1 cellular context compared by ENCODE assay signal in genomic region chr19:51986309-51987291, GRCh38.
A peak's percentile ranks its signal among the peaks of the same experiment; 100 is the strongest.
TF ChIP-seq lines count a peak whose summit lies in the region.

TSS of gene ZNF350 (minus strand) at chr19:51986840. CDS start at chr19:51974360, 12,480 bp downstream.

TF ChIP-seq in HepG2, 621 proteins besides CTCF, POLR2A, EP300 and RAD21 (continued from another document and continues in another):
- TF ChIP-seq FOXP4 (CRISPR knock-in tag; IDR thresholded peaks at IDR 0.05), result peak; percentile 70; the same call in 1 of the 2 replicates
- TF ChIP-seq TCF7L2 (IDR thresholded peaks at IDR 0.05; ENCODE audit: low read depth, low read length), result no peak
- peak; percentile 59; the same call in 1 of the 2 replicates for TF ChIP-seq TFDP1 (CRISPR knock-in tag; IDR thresholded peaks at IDR 0.05; ENCODE audit: borderline replicate concordance)
- no peak for TF ChIP-seq ZFP41 (CRISPR knock-in tag; IDR thresholded peaks at IDR 0.05; ENCODE audit: borderline replicate concordance)
- no peak for TF ChIP-seq U2AF2 (IDR thresholded peaks at IDR 0.05; ENCODE audit: low read depth, low read length)
- no peak for TF ChIP-seq ATF5 (CRISPR knock-in tag; IDR thresholded peaks at IDR 0.05; ENCODE audit: low read depth)
- TF ChIP-seq ARHGAP35 (CRISPR knock-in tag; IDR thresholded peaks at IDR 0.05; ENCODE audit: borderline replicate concordance), result 0 out of 2 replicates have a peak, but pooled peaks have one; percentile 63
- peak; percentile 87; the same call in 1 of the 2 replicates for TF ChIP-seq CBX5 (CRISPR knock-in tag; IDR thresholded peaks at IDR 0.05; ENCODE audit: borderline replicate concordance)
- TF ChIP-seq SRSF9 (IDR thresholded peaks at IDR 0.05; ENCODE audit: borderline replicate concordance, insufficient read depth, low read depth, low read length, poor library complexity, severe bottlenecking), result no peak
- no peak for TF ChIP-seq HNRNPL (IDR thresholded peaks at IDR 0.05; ENCODE audit: low read depth, low read length)
- no peak for TF ChIP-seq GABPA (IDR thresholded peaks at IDR 0.05; ENCODE audit: low read depth, low read length)
- peak; percentile 85 for TF ChIP-seq GABPA (CRISPR knock-in tag; IDR thresholded peaks at IDR 0.05; ENCODE audit: low read depth)
- TF ChIP-seq ZNF83 (CRISPR knock-in tag; IDR thresholded peaks at IDR 0.05; ENCODE audit: borderline replicate concordance), result no peak
- no peak for TF ChIP-seq REXO4 (CRISPR knock-in tag; IDR thresholded peaks at IDR 0.05; ENCODE audit: borderline replicate concordance)
- no peak for TF ChIP-seq CCAR2 (optimal IDR thresholded peaks at IDR 0.05; ENCODE audit: low read depth, low read length)
- peak; percentile 89 for TF ChIP-seq KMT2A (CRISPR knock-in tag; IDR thresholded peaks at IDR 0.05)
- TF ChIP-seq GMEB1 (CRISPR knock-in tag; IDR thresholded peaks at IDR 0.05; ENCODE audit: borderline replicate concordance), result peak; percentile 74; the same call in 1 of the 2 replicates
- no peak for TF ChIP-seq ZNF18 (CRISPR knock-in tag; IDR thresholded peaks at IDR 0.05; ENCODE audit: insufficient replicate concordance)
- no peak for TF ChIP-seq KLF12 (CRISPR knock-in tag; IDR thresholded peaks at IDR 0.05; ENCODE audit: borderline replicate concordance)
- TF ChIP-seq ZNF562 (CRISPR knock-in tag; IDR thresholded peaks at IDR 0.05; ENCODE audit: borderline replicate concordance), result no peak
- no peak for TF ChIP-seq ZNF337 (CRISPR knock-in tag; IDR thresholded peaks at IDR 0.05; ENCODE audit: borderline replicate concordance, low read depth)
- TF ChIP-seq HNRNPLL (IDR thresholded peaks at IDR 0.05; ENCODE audit: low read depth, low read length, poor library complexity, severe bottlenecking), result no peak
- peak; percentile 58; the same call in 1 of the 2 replicates for TF ChIP-seq ZNF501 (CRISPR knock-in tag; IDR thresholded peaks at IDR 0.05)
- TF ChIP-seq ZUFSP (CRISPR knock-in tag; IDR thresholded peaks at IDR 0.05; ENCODE audit: borderline replicate concordance), result no peak
- TF ChIP-seq SRSF1 (optimal IDR thresholded peaks at IDR 0.05; ENCODE audit: low read depth, low read length), result no peak
- TF ChIP-seq SAFB2 (CRISPR knock-in tag; IDR thresholded peaks at IDR 0.05; ENCODE audit: borderline replicate concordance, low read depth), result no peak
- peak; percentile 82 for TF ChIP-seq ZNF280D (CRISPR knock-in tag; IDR thresholded peaks at IDR 0.05)
- TF ChIP-seq ZNF362 (CRISPR knock-in tag; IDR thresholded peaks at IDR 0.05; ENCODE audit: borderline replicate concordance), result no peak
- no peak for TF ChIP-seq ZFP36L2 (CRISPR knock-in tag; IDR thresholded peaks at IDR 0.05)
- no peak for TF ChIP-seq ZNF546 (CRISPR knock-in tag; conservative IDR thresholded peaks at IDR 0.05)
- no peak for TF ChIP-seq SETDB1 (CRISPR knock-in tag; IDR thresholded peaks at IDR 0.05; ENCODE audit: borderline replicate concordance)
- TF ChIP-seq JUN (CRISPR knock-in tag; IDR thresholded peaks at IDR 0.05), result no peak
- TF ChIP-seq ZNF839 (CRISPR knock-in tag; IDR thresholded peaks at IDR 0.05; ENCODE audit: borderline replicate concordance), result no peak
- TF ChIP-seq JDP2 (CRISPR knock-in tag; IDR thresholded peaks at IDR 0.05; ENCODE audit: borderline replicate concordance), result no peak
- no peak for TF ChIP-seq ZNF513 (CRISPR knock-in tag; conservative IDR thresholded peaks at IDR 0.05)
- TF ChIP-seq ZKSCAN1 (IDR thresholded peaks at IDR 0.05; ENCODE audit: low read length), result peak; percentile 71; the same call in 1 of the 2 replicates
- TF ChIP-seq ZZZ3 (CRISPR knock-in tag; IDR thresholded peaks at IDR 0.05; ENCODE audit: borderline replicate concordance), result no peak; the same call in 1 of the 2 replicates
- TF ChIP-seq ZNF557 (CRISPR knock-in tag; IDR thresholded peaks at IDR 0.05), result 0 out of 2 replicates have a peak, but pooled peaks have one; percentile 59
- TF ChIP-seq CSRNP1 (CRISPR knock-in tag; IDR thresholded peaks at IDR 0.05), result 0 out of 2 replicates have a peak, but pooled peaks have one; percentile 31
- TF ChIP-seq HOXA9 (CRISPR knock-in tag; IDR thresholded peaks at IDR 0.05; ENCODE audit: borderline replicate concordance), result no peak
- TF ChIP-seq DNMT1 (CRISPR knock-in tag; IDR thresholded peaks at IDR 0.05), result no peak
